1 cellular context compared by ENCODE assay signal in the genomic region with DNA sequence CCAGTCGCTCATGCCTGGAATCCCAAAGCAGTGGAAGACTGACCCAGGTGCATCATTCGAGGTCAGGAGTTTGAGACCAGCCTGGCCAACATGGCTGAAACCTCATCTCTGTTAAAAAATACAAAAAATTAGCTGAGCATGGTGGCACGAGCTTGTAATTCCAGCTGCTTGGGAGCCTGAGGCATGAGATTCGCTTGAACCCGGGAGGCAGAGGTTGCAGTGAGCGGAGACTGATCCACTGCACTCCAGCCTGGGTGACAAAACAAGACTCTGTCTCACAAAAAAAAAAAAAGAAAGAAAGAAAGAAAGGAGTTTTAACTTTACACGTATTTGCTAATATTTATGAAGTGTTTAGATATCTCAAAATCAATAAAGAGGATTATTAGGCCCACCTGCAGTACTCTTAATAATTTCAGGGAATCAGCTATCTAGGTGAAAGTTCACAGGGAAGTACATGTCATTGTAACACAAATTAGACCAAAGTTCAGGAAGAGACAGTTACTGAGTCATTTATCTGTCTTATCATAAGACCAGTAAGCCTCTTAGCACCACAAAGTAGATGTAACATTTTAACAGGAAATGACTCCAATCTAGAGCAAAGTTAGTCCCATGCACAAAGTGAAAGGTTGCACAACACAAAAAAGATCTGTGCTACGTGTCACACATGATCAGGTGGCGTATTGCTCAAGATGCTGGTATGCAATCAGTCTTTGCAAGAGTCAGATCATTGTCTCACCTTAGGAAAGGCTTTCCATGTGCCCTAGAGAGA.
A peak's percentile ranks its signal among the peaks of the same experiment; 100 is the strongest.
TF ChIP-seq lines count a peak whose summit lies in the region.

No MANE protein-coding gene starts in this region.

TF ChIP-seq in HepG2, 621 proteins besides CTCF, POLR2A, EP300 and RAD21 (continued from another document and continues in another):
- TF ChIP-seq ZNF431 (CRISPR knock-in tag; IDR thresholded peaks at IDR 0.05; ENCODE audit: borderline replicate concordance, low read depth) (peak; percentile 86; the same call in 1 of the 2 replicates), ZNF460 (CRISPR knock-in tag; IDR thresholded peaks at IDR 0.05; ENCODE audit: borderline replicate concordance) (peak; percentile 43; the same call in 1 of the 2 replicates), KDM6A (CRISPR knock-in tag; IDR thresholded peaks at IDR 0.05; ENCODE audit: low read depth) (peak; percentile 97), PCBP2 (optimal IDR thresholded peaks at IDR 0.05; ENCODE audit: low read depth, low read length, poor library complexity, severe bottlenecking) (no peak), KAT8 (CRISPR knock-in tag; IDR thresholded peaks at IDR 0.05) (peak; percentile 84), RORA (CRISPR knock-in tag; IDR thresholded peaks at IDR 0.05) (peak; percentile 86), MBD4 (IDR thresholded peaks at IDR 0.05; ENCODE audit: borderline replicate concordance, low read length) (peak; percentile 98), ZNF44 (CRISPR knock-in tag; IDR thresholded peaks at IDR 0.05) (no peak), MIER2 (CRISPR knock-in tag; IDR thresholded peaks at IDR 0.05) (peak; percentile 90), ZBTB21 (CRISPR knock-in tag; IDR thresholded peaks at IDR 0.05) (peak; percentile 92), ZNF317 (CRISPR knock-in tag; IDR thresholded peaks at IDR 0.05) (peak; percentile 72), TGIF2 (CRISPR knock-in tag; IDR thresholded peaks at IDR 0.05) (peak; percentile 98), ZNF589 (CRISPR knock-in tag; conservative IDR thresholded peaks at IDR 0.05) (peak; percentile 90), MYC (CRISPR knock-in tag; IDR thresholded peaks at IDR 0.05; ENCODE audit: borderline replicate concordance) (peak; percentile 80), ZNF205 (CRISPR knock-in tag; IDR thresholded peaks at IDR 0.05) (peak; percentile 94), ZMYM3 (CRISPR knock-in tag; IDR thresholded peaks at IDR 0.05) (peak; percentile 93), ZSCAN21 (CRISPR knock-in tag; IDR thresholded peaks at IDR 0.05; ENCODE audit: borderline replicate concordance) (peak; percentile 73; the same call in 1 of the 2 replicates), FOXA1 (IDR thresholded peaks at IDR 0.05) (no peak), FOXA1 (CRISPR knock-in tag; IDR thresholded peaks at IDR 0.05) (peak; percentile 86), HOXD1 (CRISPR knock-in tag; IDR thresholded peaks at IDR 0.05) (peak; percentile 97), GABPA (IDR thresholded peaks at IDR 0.05; ENCODE audit: low read depth, low read length) (no peak), GABPA (CRISPR knock-in tag; IDR thresholded peaks at IDR 0.05; ENCODE audit: low read depth) (peak; percentile 80), ZNF331 (CRISPR knock-in tag; IDR thresholded peaks at IDR 0.05) (peak; percentile 97)
- TF ChIP-seq, protein P1, sequence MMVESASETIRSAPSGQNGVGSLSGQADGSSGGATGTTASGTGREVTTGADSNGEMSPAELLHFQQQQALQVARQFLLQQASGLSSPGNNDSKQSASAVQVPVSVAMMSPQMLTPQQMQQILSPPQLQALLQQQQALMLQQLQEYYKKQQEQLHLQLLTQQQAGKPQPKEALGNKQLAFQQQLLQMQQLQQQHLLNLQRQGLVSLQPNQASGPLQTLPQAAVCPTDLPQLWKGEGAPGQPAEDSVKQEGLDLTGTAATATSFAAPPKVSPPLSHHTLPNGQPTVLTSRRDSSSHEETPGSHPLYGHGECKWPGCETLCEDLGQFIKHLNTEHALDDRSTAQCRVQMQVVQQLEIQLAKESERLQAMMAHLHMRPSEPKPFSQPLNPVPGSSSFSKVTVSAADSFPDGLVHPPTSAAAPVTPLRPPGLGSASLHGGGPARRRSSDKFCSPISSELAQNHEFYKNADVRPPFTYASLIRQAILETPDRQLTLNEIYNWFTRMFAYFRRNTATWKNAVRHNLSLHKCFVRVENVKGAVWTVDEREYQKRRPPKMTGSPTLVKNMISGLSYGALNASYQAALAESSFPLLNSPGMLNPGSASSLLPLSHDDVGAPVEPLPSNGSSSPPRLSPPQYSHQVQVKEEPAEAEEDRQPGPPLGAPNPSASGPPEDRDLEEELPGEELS (CRISPR knock-in tag; IDR thresholded peaks at IDR 0.05): peak; percentile 98
- TF ChIP-seq, protein P2, sequence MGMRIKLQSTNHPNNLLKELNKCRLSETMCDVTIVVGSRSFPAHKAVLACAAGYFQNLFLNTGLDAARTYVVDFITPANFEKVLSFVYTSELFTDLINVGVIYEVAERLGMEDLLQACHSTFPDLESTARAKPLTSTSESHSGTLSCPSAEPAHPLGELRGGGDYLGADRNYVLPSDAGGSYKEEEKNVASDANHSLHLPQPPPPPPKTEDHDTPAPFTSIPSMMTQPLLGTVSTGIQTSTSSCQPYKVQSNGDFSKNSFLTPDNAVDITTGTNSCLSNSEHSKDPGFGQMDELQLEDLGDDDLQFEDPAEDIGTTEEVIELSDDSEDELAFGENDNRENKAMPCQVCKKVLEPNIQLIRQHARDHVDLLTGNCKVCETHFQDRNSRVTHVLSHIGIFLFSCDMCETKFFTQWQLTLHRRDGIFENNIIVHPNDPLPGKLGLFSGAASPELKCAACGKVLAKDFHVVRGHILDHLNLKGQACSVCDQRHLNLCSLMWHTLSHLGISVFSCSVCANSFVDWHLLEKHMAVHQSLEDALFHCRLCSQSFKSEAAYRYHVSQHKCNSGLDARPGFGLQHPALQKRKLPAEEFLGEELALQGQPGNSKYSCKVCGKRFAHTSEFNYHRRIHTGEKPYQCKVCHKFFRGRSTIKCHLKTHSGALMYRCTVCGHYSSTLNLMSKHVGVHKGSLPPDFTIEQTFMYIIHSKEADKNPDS (CRISPR knock-in tag; IDR thresholded peaks at IDR 0.05): peak; percentile 78; the same call in 1 of the 2 replicates
- TF ChIP-seq, protein P3, sequence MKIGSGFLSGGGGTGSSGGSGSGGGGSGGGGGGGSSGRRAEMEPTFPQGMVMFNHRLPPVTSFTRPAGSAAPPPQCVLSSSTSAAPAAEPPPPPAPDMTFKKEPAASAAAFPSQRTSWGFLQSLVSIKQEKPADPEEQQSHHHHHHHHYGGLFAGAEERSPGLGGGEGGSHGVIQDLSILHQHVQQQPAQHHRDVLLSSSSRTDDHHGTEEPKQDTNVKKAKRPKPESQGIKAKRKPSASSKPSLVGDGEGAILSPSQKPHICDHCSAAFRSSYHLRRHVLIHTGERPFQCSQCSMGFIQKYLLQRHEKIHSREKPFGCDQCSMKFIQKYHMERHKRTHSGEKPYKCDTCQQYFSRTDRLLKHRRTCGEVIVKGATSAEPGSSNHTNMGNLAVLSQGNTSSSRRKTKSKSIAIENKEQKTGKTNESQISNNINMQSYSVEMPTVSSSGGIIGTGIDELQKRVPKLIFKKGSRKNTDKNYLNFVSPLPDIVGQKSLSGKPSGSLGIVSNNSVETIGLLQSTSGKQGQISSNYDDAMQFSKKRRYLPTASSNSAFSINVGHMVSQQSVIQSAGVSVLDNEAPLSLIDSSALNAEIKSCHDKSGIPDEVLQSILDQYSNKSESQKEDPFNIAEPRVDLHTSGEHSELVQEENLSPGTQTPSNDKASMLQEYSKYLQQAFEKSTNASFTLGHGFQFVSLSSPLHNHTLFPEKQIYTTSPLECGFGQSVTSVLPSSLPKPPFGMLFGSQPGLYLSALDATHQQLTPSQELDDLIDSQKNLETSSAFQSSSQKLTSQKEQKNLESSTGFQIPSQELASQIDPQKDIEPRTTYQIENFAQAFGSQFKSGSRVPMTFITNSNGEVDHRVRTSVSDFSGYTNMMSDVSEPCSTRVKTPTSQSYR (CRISPR knock-in tag; IDR thresholded peaks at IDR 0.05; ENCODE audit: borderline replicate concordance): peak; percentile 76; the same call in 1 of the 2 replicates
- TF ChIP-seq, protein P4, sequence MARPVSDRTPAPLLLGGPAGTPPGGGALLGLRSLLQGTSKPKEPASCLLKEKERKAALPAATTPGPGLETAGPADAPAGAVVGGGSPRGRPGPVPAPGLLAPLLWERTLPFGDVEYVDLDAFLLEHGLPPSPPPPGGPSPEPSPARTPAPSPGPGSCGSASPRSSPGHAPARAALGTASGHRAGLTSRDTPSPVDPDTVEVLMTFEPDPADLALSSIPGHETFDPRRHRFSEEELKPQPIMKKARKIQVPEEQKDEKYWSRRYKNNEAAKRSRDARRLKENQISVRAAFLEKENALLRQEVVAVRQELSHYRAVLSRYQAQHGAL (CRISPR knock-in tag; IDR thresholded peaks at IDR 0.05; ENCODE audit: not compliant biosample characterization): no peak
- TF ChIP-seq, protein P5, sequence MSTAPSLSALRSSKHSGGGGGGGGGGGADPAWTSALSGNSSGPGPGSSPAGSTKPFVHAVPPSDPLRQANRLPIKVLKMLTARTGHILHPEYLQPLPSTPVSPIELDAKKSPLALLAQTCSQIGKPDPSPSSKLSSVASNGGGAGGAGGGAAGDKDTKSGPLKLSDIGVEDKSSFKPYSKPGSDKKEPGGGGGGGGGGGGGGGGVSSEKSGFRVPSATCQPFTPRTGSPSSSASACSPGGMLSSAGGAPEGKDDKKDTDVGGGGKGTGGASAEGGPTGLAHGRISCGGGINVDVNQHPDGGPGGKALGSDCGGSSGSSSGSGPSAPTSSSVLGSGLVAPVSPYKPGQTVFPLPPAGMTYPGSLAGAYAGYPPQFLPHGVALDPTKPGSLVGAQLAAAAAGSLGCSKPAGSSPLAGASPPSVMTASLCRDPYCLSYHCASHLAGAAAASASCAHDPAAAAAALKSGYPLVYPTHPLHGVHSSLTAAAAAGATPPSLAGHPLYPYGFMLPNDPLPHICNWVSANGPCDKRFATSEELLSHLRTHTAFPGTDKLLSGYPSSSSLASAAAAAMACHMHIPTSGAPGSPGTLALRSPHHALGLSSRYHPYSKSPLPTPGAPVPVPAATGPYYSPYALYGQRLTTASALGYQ (CRISPR knock-in tag; IDR thresholded peaks at IDR 0.05): peak; percentile 96
- TF ChIP-seq, protein P6, sequence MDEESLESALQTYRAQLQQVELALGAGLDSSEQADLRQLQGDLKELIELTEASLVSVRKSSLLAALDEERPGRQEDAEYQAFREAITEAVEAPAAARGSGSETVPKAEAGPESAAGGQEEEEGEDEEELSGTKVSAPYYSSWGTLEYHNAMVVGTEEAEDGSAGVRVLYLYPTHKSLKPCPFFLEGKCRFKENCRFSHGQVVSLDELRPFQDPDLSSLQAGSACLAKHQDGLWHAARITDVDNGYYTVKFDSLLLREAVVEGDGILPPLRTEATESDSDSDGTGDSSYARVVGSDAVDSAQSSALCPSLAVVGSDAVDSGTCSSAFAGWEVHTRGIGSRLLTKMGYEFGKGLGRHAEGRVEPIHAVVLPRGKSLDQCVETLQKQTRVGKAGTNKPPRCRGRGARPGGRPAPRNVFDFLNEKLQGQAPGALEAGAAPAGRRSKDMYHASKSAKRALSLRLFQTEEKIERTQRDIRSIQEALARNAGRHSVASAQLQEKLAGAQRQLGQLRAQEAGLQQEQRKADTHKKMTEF (CRISPR knock-in tag; IDR thresholded peaks at IDR 0.05): peak; percentile 99
- TF ChIP-seq, protein P7, sequence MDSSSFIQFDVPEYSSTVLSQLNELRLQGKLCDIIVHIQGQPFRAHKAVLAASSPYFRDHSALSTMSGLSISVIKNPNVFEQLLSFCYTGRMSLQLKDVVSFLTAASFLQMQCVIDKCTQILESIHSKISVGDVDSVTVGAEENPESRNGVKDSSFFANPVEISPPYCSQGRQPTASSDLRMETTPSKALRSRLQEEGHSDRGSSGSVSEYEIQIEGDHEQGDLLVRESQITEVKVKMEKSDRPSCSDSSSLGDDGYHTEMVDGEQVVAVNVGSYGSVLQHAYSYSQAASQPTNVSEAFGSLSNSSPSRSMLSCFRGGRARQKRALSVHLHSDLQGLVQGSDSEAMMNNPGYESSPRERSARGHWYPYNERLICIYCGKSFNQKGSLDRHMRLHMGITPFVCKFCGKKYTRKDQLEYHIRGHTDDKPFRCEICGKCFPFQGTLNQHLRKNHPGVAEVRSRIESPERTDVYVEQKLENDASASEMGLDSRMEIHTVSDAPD (CRISPR knock-in tag; IDR thresholded peaks at IDR 0.05): peak; percentile 81; the same call in 1 of the 2 replicates
- TF ChIP-seq, protein P8, sequence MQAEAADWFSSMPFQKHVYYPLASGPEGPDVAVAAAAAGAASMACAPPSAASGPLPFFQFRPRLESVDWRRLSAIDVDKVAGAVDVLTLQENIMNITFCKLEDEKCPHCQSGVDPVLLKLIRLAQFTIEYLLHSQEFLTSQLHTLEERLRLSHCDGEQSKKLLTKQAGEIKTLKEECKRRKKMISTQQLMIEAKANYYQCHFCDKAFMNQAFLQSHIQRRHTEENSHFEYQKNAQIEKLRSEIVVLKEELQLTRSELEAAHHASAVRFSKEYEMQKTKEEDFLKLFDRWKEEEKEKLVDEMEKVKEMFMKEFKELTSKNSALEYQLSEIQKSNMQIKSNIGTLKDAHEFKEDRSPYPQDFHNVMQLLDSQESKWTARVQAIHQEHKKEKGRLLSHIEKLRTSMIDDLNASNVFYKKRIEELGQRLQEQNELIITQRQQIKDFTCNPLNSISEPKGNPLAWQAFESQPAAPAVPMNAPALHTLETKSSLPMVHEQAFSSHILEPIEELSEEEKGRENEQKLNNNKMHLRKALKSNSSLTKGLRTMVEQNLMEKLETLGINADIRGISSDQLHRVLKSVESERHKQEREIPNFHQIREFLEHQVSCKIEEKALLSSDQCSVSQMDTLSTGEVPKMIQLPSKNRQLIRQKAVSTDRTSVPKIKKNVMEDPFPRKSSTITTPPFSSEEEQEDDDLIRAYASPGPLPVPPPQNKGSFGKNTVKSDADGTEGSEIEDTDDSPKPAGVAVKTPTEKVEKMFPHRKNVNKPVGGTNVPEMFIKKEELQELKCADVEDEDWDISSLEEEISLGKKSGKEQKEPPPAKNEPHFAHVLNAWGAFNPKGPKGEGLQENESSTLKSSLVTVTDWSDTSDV (CRISPR knock-in tag; IDR thresholded peaks at IDR 0.05): no peak
- TF ChIP-seq, protein P9, sequence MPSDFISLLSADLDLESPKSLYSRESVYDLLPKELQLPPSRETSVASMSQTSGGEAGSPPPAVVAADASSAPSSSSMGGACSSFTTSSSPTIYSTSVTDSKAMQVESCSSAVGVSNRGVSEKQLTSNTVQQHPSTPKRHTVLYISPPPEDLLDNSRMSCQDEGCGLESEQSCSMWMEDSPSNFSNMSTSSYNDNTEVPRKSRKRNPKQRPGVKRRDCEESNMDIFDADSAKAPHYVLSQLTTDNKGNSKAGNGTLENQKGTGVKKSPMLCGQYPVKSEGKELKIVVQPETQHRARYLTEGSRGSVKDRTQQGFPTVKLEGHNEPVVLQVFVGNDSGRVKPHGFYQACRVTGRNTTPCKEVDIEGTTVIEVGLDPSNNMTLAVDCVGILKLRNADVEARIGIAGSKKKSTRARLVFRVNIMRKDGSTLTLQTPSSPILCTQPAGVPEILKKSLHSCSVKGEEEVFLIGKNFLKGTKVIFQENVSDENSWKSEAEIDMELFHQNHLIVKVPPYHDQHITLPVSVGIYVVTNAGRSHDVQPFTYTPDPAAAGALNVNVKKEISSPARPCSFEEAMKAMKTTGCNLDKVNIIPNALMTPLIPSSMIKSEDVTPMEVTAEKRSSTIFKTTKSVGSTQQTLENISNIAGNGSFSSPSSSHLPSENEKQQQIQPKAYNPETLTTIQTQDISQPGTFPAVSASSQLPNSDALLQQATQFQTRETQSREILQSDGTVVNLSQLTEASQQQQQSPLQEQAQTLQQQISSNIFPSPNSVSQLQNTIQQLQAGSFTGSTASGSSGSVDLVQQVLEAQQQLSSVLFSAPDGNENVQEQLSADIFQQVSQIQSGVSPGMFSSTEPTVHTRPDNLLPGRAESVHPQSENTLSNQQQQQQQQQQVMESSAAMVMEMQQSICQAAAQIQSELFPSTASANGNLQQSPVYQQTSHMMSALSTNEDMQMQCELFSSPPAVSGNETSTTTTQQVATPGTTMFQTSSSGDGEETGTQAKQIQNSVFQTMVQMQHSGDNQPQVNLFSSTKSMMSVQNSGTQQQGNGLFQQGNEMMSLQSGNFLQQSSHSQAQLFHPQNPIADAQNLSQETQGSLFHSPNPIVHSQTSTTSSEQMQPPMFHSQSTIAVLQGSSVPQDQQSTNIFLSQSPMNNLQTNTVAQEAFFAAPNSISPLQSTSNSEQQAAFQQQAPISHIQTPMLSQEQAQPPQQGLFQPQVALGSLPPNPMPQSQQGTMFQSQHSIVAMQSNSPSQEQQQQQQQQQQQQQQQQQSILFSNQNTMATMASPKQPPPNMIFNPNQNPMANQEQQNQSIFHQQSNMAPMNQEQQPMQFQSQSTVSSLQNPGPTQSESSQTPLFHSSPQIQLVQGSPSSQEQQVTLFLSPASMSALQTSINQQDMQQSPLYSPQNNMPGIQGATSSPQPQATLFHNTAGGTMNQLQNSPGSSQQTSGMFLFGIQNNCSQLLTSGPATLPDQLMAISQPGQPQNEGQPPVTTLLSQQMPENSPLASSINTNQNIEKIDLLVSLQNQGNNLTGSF (CRISPR knock-in tag; IDR thresholded peaks at IDR 0.05): no peak
